ENCODE assay signal across 8 cellular contexts in genomic region chr20:19784511-19785172, GRCh38. TPM values are rescaled to one million over a fixed set of nuclear protein-coding genes. Genes with fewer than 3 reads are reported as not detected.
DNase-seq lines count a peak whose midpoint lies in the region; ATAC-seq and TF ChIP-seq lines count a peak whose summit lies in the region.

No MANE protein-coding gene starts in this region.

- H3K79me1 ChIP-seq in IMR-90 (ENCODE audit: low read depth in 1 of 2, low read length in 2 of 2) = peaks cover 13 to 69% of the 10 kb centered on the region in 2 experiments

- H2AK9ac ChIP-seq in IMR-90 (replicated peaks; ENCODE audit: low read depth, low read length, poor library complexity) = peak overlapping the region; percentile 89

- H3K9me3 ChIP-seq in IMR-90 (ENCODE audit: control insufficient read depth, insufficient read depth, low read length) (0 out of 2 replicates have a peak, but pooled peaks cover 2% of the 10 kb centered on the region), body of pancreas (no peaks in the 10 kb centered on the region), skeletal muscle tissue (ENCODE audit: control insufficient read depth in 3 of 3, low read length in 3 of 3) (peaks cover 0 to 3% (median 0%) of the 10 kb centered on the region in 3 donors)

- no peaks in the 10 kb centered on the region for H4K20me1 ChIP-seq in IMR-90 (ENCODE audit: insufficient read depth, low read length)

- H2BK120ac ChIP-seq in IMR-90 (ENCODE audit: low read depth, low read length) = peak overlapping the region; percentile 97

- 0% methylated on average over 1 of the region's 11 CpGs; no CpG with 5 or more reads in 1 of the 2 experiments for WGBS in IMR-90 (ENCODE audit: extremely low coverage in 2 of 2, insufficient read length in 1 of 2), 2 experiments
- WGBS in body of pancreas, 2 donors = 19 to 20% methylated on average over 11 of the region's 11 CpGs

- POLR2A ChIA-PET in IMR-90 (lab: Charles Lee; ENCODE audit: unreplicated experiment) = interaction anchor here (1.3 to 1.7 kb wide), 2 partner anchors 101 to 104 kb away, joined by 4 to 5 read pairs; no protein-coding TSS in a partner anchor

- H3K4ac ChIP-seq in IMR-90 (ENCODE audit: low read depth, low read length) = peak overlapping the region; percentile 98

- DNase-seq in NCI-H2171 treated with DMSO at 0.1 percent for 48 hours (lab: John Stamatoyannopoulos, UW) (peak; percentile 68), NCI-H2171 (lab: John Stamatoyannopoulos, UW) (no peak), IMR-90 (peak; percentile 91), NOMO-1 treated with dmso at 0.1 percent for 144 hours (lab: John Stamatoyannopoulos, UW; ENCODE audit: unreplicated experiment) (peak; percentile 69), body of pancreas (peak; percentile 43 to 71 (median 58)), iPS-NIHi11 (ENCODE audit: low spot score) (peak; percentile 65)

- H3K9ac ChIP-seq in IMR-90 (ENCODE audit: low read depth, low read length) (peak overlapping the region; percentile 76), skeletal muscle tissue (ENCODE audit: low read depth in 1 of 3, low read length in 3 of 3) (peak overlapping the region; percentile 45 to 57 (median 57))

- peak overlapping the region; percentile 97 for H2BK15ac ChIP-seq in IMR-90 (ENCODE audit: low read depth, low read length)

- H3K4me3 ChIP-seq in IMR-90 (ENCODE audit: insufficient read depth, low read depth, low read length) (no peak overlapping the region), body of pancreas (no peak overlapping the region), skeletal muscle tissue (ENCODE audit: low read length in 3 of 3) (peak overlapping the region in 1 of 3 donors; percentile 47)

- no TSS peak for BruUV-seq in IMR-90 (replicated peaks; lab: Mats Ljungman, UMichigan)

- peak overlapping the region; percentile 97 for H3K56ac ChIP-seq in IMR-90 (ENCODE audit: extremely low read depth, insufficient read depth, low read length)

- H3K27me3 ChIP-seq in IMR-90 (ENCODE audit: control insufficient read depth, insufficient read depth, low read length) (no peaks in the 10 kb centered on the region), body of pancreas (no peaks in the 10 kb centered on the region), skeletal muscle tissue (ENCODE audit: control insufficient read depth in 3 of 3, insufficient read depth in 3 of 3, low read length in 3 of 3) (no peaks in the 10 kb centered on the region)

- intact Hi-C loops in IMR-90 (cut with micrococcal nuclease) (loop anchor here (1.0 to 2.0 kb wide), 6 partner anchors 30 to 210 kb away; no protein-coding TSS in a partner anchor), body of pancreas (cut with DNase I) (loop anchor here (5.0 kb wide), 1 partner anchor 208 kb away; no protein-coding TSS in a partner anchor)

- ATAC-seq in IMR-90 (ENCODE audit: low read depth) (peak; percentile 74), body of pancreas (peak; percentile 90), HG03442 (IDR thresholded peaks at IDR 0.05; ENCODE audit: unreplicated experiment) (no peak)

- peak overlapping the region; percentile 70 to 86 for H4K8ac ChIP-seq in IMR-90 (ENCODE audit: low read depth in 2 of 2, low read length in 2 of 2)

- H3K36me3 ChIP-seq in IMR-90 (ENCODE audit: control insufficient read depth, insufficient read depth, low read length) (no peaks in the 10 kb centered on the region), body of pancreas (replicated peaks in 1 of 2; ENCODE audit: insufficient read depth in 1 of 2, low read depth in 2 of 2) (no peaks in the 10 kb centered on the region), skeletal muscle tissue (ENCODE audit: control insufficient read depth in 3 of 3, insufficient read depth in 3 of 3, low read length in 3 of 3) (peaks cover 0 to 3% (median 0%) of the 10 kb centered on the region in 3 donors)

- H2AFZ ChIP-seq in IMR-90 (replicated peaks; ENCODE audit: low read length, poor library complexity) = peak overlapping the region; percentile 82

- peak overlapping the region; percentile 97 for H2BK20ac ChIP-seq in IMR-90 (ENCODE audit: low read depth, low read length)

- CTCF ChIA-PET in IMR-90 (lab: Yijun Ruan, JAX) = interaction anchor here (0.6 to 2.8 kb wide), 7 partner anchors 9 to 177 kb away, joined by 3 to 10 read pairs (median 4); no protein-coding TSS in a partner anchor

- dilution Hi-C loops in IMR-90 (cut with HindIII; ENCODE audit: low sequenced_read_pairs, unreplicated experiment) = no loop called here

- peaks cover 12% of the 10 kb centered on the region for H3K9me1 ChIP-seq in IMR-90 (ENCODE audit: insufficient read depth, low read length)

- peak; percentile 87 for TF ChIP-seq CTCF in IMR-90 (conservative IDR thresholded peaks at IDR 0.05; ENCODE audit: low read depth, low read length)
- TF ChIP-seq CTCF in body of pancreas (IDR thresholded peaks at IDR 0.05) = peak; percentile 63 to 86 (median 77)

- H3K18ac ChIP-seq in IMR-90 (ENCODE audit: low read depth, low read length) = peak overlapping the region; percentile 89

- H3K27ac ChIP-seq in IMR-90 (ENCODE audit: insufficient read depth, low read length) (peak overlapping the region; percentile 94), body of pancreas (peak overlapping the region in 1 of 4 donors; percentile 7), skeletal muscle tissue (ENCODE audit: low read depth, low read length) (peak overlapping the region; percentile 60)

- peaks cover 22% of the 10 kb centered on the region for H3K4me1 ChIP-seq in IMR-90 (ENCODE audit: control insufficient read depth, insufficient read depth, low read length)
- H3K4me1 ChIP-seq in body of pancreas = peaks cover 25% of the 10 kb centered on the region
- H3K4me1 ChIP-seq in skeletal muscle tissue (ENCODE audit: control insufficient read depth in 3 of 3, insufficient read depth in 3 of 3, low read length in 3 of 3) = peaks cover 28 to 36% (median 35%) of the 10 kb centered on the region in 3 donors

- TF ChIP-seq POLR2A in IMR-90 (IDR thresholded peaks at IDR 0.05; ENCODE audit: low read depth, low read length) (peak; percentile 39; the same call in 1 of the 2 replicates), body of pancreas (IDR thresholded peaks at IDR 0.05) (no peak)

- H4K91ac ChIP-seq in IMR-90 (ENCODE audit: insufficient read depth, low read depth, low read length) = peak overlapping the region; percentile 97

- peak; percentile 97 for TF ChIP-seq RAD21 in IMR-90 (IDR thresholded peaks at IDR 0.05; ENCODE audit: low read length)

- peak overlapping the region; percentile 94 for H3K23ac ChIP-seq in IMR-90 (ENCODE audit: low read depth, low read length)

- H3K14ac ChIP-seq in IMR-90 (replicated peaks; ENCODE audit: low read depth, low read length) = peak overlapping the region; percentile 98

- peak overlapping the region; percentile 82 for H4K5ac ChIP-seq in IMR-90 (ENCODE audit: low read depth, low read length)

- in situ Hi-C loops in IMR-90 (cut with MboI; ENCODE audit: low sequenced_read_pairs) = loop anchor here (5.0 to 10.0 kb wide), 2 partner anchors 103 to 190 kb away; no protein-coding TSS in a partner anchor

- H2BK5ac ChIP-seq in IMR-90 (ENCODE audit: low read depth, low read length, poor library complexity, severe bottlenecking) = peak overlapping the region; percentile 96

- H2AK5ac ChIP-seq in IMR-90 (ENCODE audit: low read depth, low read length) = peak overlapping the region; percentile 96

- peak overlapping the region; percentile 83 for H3K4me2 ChIP-seq in IMR-90 (ENCODE audit: low read depth, low read length)

TF ChIP-seq in IMR-90, 13 proteins besides CTCF, POLR2A, EP300 and RAD21:
- TF ChIP-seq BHLHE40 (IDR thresholded peaks at IDR 0.05; ENCODE audit: low read depth, low read length) (peak; percentile 62), ELK1 (IDR thresholded peaks at IDR 0.05; ENCODE audit: borderline replicate concordance, low read depth, low read length) (no peak), RCOR1 (IDR thresholded peaks at IDR 0.05; ENCODE audit: insufficient replicate concordance, low read length) (no peak), MAZ (IDR thresholded peaks at IDR 0.05; ENCODE audit: borderline replicate concordance, low read depth, low read length) (no peak), SMC3 (IDR thresholded peaks at IDR 0.05; ENCODE audit: low read depth, low read length) (peak; percentile 86)

RNA-seq across cellular contexts. Expression of gene RIN2, which starts 26.6 kb away (rescaled TPM):
- total RNA-seq in IMR-90 (2012; rRNA removed) (61.4 and 72.2 TPM in 2 replicates), body of pancreas (10 to 100 TPM; 20.4 to 34.0 TPM), skeletal muscle tissue (27.1 TPM)
- 16.1 and 16.8 TPM in 2 replicates for polyA plus RNA-seq in IMR-90 (2012; rRNA removed)
- 7.9 and 9.9 TPM in 2 replicates for polyA plus RNA-seq in IMR-90 (2012; cell fraction: cytosol; rRNA removed)
- 14.3 and 33.4 TPM in 2 replicates for polyA plus RNA-seq in IMR-90 (2012; cell fraction: nucleus; rRNA removed; ENCODE audit: low replicate concordance)
